Comparison of ENCODE assay signal across 8 cellular contexts in the genomic region with DNA sequence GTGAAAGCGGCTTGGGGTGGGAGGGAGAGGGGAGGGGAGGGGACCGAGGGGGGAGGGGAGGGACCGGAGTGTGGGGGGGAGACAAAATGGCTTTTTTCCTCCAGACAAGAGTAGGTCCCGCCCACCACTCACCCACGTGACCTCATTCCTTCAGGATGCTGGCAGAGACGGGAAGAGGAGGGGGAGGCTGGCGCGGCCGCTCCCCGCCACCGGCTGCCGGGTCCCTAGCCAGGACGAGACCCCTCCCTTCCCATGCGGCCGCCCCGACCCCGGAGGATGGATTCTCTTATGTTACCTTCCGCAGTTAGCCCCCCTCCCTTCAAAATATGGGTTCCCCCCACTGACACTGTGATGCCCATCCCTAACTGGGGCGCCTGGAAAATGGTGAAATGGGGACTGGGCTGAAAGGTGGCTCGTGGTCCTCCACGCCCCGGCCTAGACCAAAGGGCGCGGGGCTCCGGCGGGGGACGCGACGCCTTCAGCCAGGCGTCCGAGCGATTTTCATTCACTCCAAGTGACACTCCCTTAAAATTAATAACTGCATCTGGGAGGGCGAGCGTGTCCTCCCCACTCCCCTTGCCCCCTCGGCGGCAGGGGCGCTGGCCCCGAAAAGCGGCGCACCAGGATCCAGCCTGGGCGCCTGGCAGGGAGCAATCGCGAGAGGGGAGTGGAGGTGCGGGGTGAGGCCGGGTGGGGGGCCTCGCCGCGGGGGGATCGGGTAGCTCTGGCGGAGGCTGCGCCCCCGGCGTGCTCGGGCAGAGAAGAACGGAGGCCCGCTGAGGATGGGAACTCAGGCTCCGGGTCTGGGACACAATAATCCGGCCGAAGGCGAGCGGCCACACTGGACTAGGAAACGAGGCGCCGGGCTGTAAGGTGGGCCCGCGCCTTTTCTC. TPM values are rescaled to one million over a fixed set of nuclear protein-coding genes. Genes with fewer than 3 reads are reported as not detected.
A peak's percentile ranks its signal among the peaks of the same experiment; 100 is the strongest.
DNase-seq lines count a peak whose midpoint lies in the region; ATAC-seq, FAIRE-seq and TF ChIP-seq lines count a peak whose summit lies in the region.

A gene (minus strand): TSS at position 8 of the 893 bp plus-strand sequence. CDS start 7,934 bp downstream, outside the sequence.

- H3K9me3 ChIP-seq in KOPT-K1 (ENCODE audit: insufficient read depth, low read length, poor library complexity, severe bottlenecking) (no peaks in the 10 kb centered on the region), RWPE2 (ENCODE audit: severe bottlenecking) (no peaks in the 10 kb centered on the region), duodenal mucosa (ENCODE audit: control insufficient read depth in 1 of 2, low read length in 2 of 2) (no peaks in the 10 kb centered on the region), HepG2 (ENCODE audit: low read length) (no peaks in the 10 kb centered on the region), stomach (no peaks in the 10 kb centered on the region)

- peaks cover 44% of the 10 kb centered on the region for H3K79me2 ChIP-seq in HepG2 (ENCODE audit: insufficient read depth, low read length)

- 1% methylated on average over 46 of the region's 66 CpGs for WGBS in HepG2 (ENCODE audit: low lambda C conversion rate)
- 0 to 1% (median 1%) methylated on average over 40 to 66 of the region's 66 CpGs for WGBS in stomach, 5 donors

- H3K36me3 ChIP-seq in KOPT-K1 (ENCODE audit: insufficient read depth, low read length) (no peaks in the 10 kb centered on the region), RWPE2 (ENCODE audit: low read depth) (peaks cover 7% of the 10 kb centered on the region; the same call in 1 of the 2 replicates), duodenal mucosa (ENCODE audit: control insufficient read depth in 1 of 2, insufficient read depth in 2 of 2, low read length in 2 of 2) (no peaks in the 10 kb centered on the region), HepG2 (replicated peaks in 1 of 2; ENCODE audit: control insufficient read depth in 1 of 2, insufficient read depth in 2 of 2, low read length in 2 of 2) (no peaks in the 10 kb centered on the region; a peak in 1 of 5 replicates), stomach (no peaks in the 10 kb centered on the region)

- no peak within 1 kb of the TSS for H2AFZ ChIP-seq in HepG2 (ENCODE audit: low read length)

- POLR2A ChIA-PET in HepG2 (lab: Yijun Ruan, JAX): interaction anchor here (1.1 to 4.4 kb wide), 7 partner anchors 17 to 122 kb away, joined by 4 to 57 read pairs (median 6); a partner anchor contains a TSS

- H3K4me3 ChIP-seq in RWPE2 (ENCODE audit: severe bottlenecking): peak within 1 kb of the TSS; percentile 84
- peak within 1 kb of the TSS; percentile 75 to 77 for H3K4me3 ChIP-seq in duodenal mucosa (ENCODE audit: low read depth in 1 of 2, low read length in 2 of 2)
- peak within 1 kb of the TSS; percentile 84 to 94 (median 93) for H3K4me3 ChIP-seq in HepG2 (replicated peaks in 1 of 3; ENCODE audit: insufficient read depth in 1 of 3, low read depth in 2 of 3, low read length in 3 of 3)
- H3K4me3 ChIP-seq in stomach: peak within 1 kb of the TSS; percentile 83 to 88 (median 84)

- TF ChIP-seq RAD21 in HepG2 (CRISPR knock-in tag; IDR thresholded peaks at IDR 0.05): no peak

- CTCF ChIA-PET in HepG2 (lab: Yijun Ruan, JAX; ENCODE audit: low intra/inter-chr PET ratio, low total read pairs): interaction anchor here (2.5 kb wide), 1 partner anchor 14 kb away, joined by 6 read pairs; no protein-coding TSS in a partner anchor

- intact Hi-C loops in HepG2 (cut with micrococcal nuclease; ENCODE audit: unreplicated experiment) (loop anchor here (2.0 kb wide), 1 partner anchor 18 kb away; a partner anchor contains a TSS), stomach (cut with DNase I; ENCODE audit: low total_unique reads) (no loop called here)

- H3K27ac ChIP-seq in KOPT-K1 (ENCODE audit: low read depth, low read length, poor library complexity, severe bottlenecking): peak within 1 kb of the TSS; percentile 55
- peak within 1 kb of the TSS; percentile 84 for H3K27ac ChIP-seq in RWPE2 (ENCODE audit: poor library complexity, severe bottlenecking)
- H3K27ac ChIP-seq in duodenal mucosa (ENCODE audit: low read depth, low read length): peak within 1 kb of the TSS; percentile 71
- H3K27ac ChIP-seq in HepG2 (ENCODE audit: extremely low read length, insufficient read depth, low read length): peak within 1 kb of the TSS; percentile 84
- H3K27ac ChIP-seq in stomach: peak within 1 kb of the TSS; percentile 89 to 94 (median 93)

- BruUV-seq in HepG2 (replicated peaks; lab: Mats Ljungman, UMichigan): no TSS peak

- no peak for TF ChIP-seq EP300 in HepG2 (IDR thresholded peaks at IDR 0.05; ENCODE audit: low read depth in 2 of 2, low read length in 2 of 2)
- no peak; the same call in 1 of the 2 replicates for TF ChIP-seq EP300 in HepG2 (CRISPR knock-in tag; IDR thresholded peaks at IDR 0.05; ENCODE audit: borderline replicate concordance)
- TF ChIP-seq EP300 in stomach (IDR thresholded peaks at IDR 0.05): no peak

- no peaks in the 10 kb centered on the region for H3K27me3 ChIP-seq in RWPE2 (ENCODE audit: insufficient read depth, poor library complexity, severe bottlenecking)
- H3K27me3 ChIP-seq in duodenal mucosa (ENCODE audit: control insufficient read depth in 1 of 2, insufficient read depth in 2 of 2, low read length in 2 of 2): peaks cover 3 to 7% of the 10 kb centered on the region in 2 donors
- no peaks in the 10 kb centered on the region; a peak in 1 of 5 replicates for H3K27me3 ChIP-seq in HepG2 (ENCODE audit: control insufficient read depth in 1 of 2, insufficient read depth in 2 of 2, low read length in 2 of 2)
- H3K27me3 ChIP-seq in stomach: peaks cover 0 to 45% (median 15%) of the 10 kb centered on the region in 3 donors

- FAIRE-seq in HepG2 (lab: Jason Lieb, UNC): no peak

- H3K9ac ChIP-seq in duodenal mucosa (ENCODE audit: low read depth in 1 of 2, low read length in 2 of 2) (peak within 1 kb of the TSS; percentile 52 to 60), HepG2 (ENCODE audit: insufficient read depth, low read depth, low read length) (peak within 1 kb of the TSS; percentile 85)

- no peak for TF ChIP-seq CTCF in RWPE2 (IDR thresholded peaks at IDR 0.05; ENCODE audit: poor library complexity, severe bottlenecking)
- TF ChIP-seq CTCF in HepG2 (CRISPR knock-in tag; IDR thresholded peaks at IDR 0.05): no peak
- no peak for TF ChIP-seq CTCF in stomach (IDR thresholded peaks at IDR 0.05)

- H3K4me2 ChIP-seq in HepG2 (ENCODE audit: low read depth, low read length): peak within 1 kb of the TSS; percentile 92

- peaks cover 2% of the 10 kb centered on the region; the same call in 1 of the 2 replicates for H4K20me1 ChIP-seq in HepG2 (ENCODE audit: insufficient read depth, low read length)

- peak; percentile 19 to 56; a peak in 2 of 4 replicates for TF ChIP-seq POLR2A in HepG2 (IDR thresholded peaks at IDR 0.05; ENCODE audit: insufficient read depth in 1 of 2, low read depth in 2 of 2, low read length in 2 of 2)
- TF ChIP-seq POLR2A in stomach (IDR thresholded peaks at IDR 0.05): no peak

- no peaks in the 10 kb centered on the region for H3K4me1 ChIP-seq in RWPE2 (ENCODE audit: insufficient read depth, poor library complexity, severe bottlenecking)
- H3K4me1 ChIP-seq in duodenal mucosa (ENCODE audit: control insufficient read depth in 1 of 2, insufficient read depth in 2 of 2, low read length in 2 of 2): peaks cover 41 to 62% of the 10 kb centered on the region in 2 donors
- H3K4me1 ChIP-seq in HepG2 (ENCODE audit: insufficient read depth, low read length): peaks cover 52% of the 10 kb centered on the region
- H3K4me1 ChIP-seq in stomach: peaks cover 62 to 91% (median 81%) of the 10 kb centered on the region in 4 donors

- peak; percentile 8; the same call in 2 of the 3 replicates for ATAC-seq in RWPE2 (ENCODE audit: low read depth)
- ATAC-seq in HepG2: no peak
- no peak for ATAC-seq in GM21529 (IDR thresholded peaks at IDR 0.05; ENCODE audit: unreplicated experiment)

- in situ Hi-C loops in HepG2 (cut with HindIII; ENCODE audit: extremely low pct_ligation_motif_present, low pct_unique_long_range_greater_than_20kb): no loop called here

- peak; percentile 78 for DNase-seq in DMS153 (lab: John Stamatoyannopoulos, UW)
- DNase-seq in RWPE2 (ENCODE audit: low spot score): peak; percentile 94
- peak; percentile 89 for DNase-seq in HepG2 (ENCODE audit: low spot score)
- DNase-seq in stomach: peak; percentile 85
- DNase-seq in stimulated activated CD4-positive, alpha-beta T cell treated with anti-CD3 and anti-CD28 coated beads, Interleukin-1b, Interleukin-23, amount 100 ng/mL, for 48 hours: no peak

TF ChIP-seq in HepG2, 621 proteins besides CTCF, POLR2A, EP300 and RAD21 (continues in another document):
- TF ChIP-seq RXRA (CRISPR knock-in tag; IDR thresholded peaks at IDR 0.05): no peak
- TF ChIP-seq ISX (CRISPR knock-in tag; conservative IDR thresholded peaks at IDR 0.05): no peak; the same call in 1 of the 2 replicates

RNA-seq across cellular contexts. Expression of the gene that starts here (rescaled TPM):
- 11.6 and 11.7 TPM in 2 replicates for total RNA-seq in HepG2 (2016; rRNA removed; fragmentation: Illumina TruSeq; extraction: Trizol)
- total RNA-seq in HepG2 (2016; cell fraction: cytosol; rRNA removed; fragmentation: Illumina TruSeq; extraction: Trizol; ENCODE audit: low read depth): 12.6 and 19.2 TPM in 2 replicates
- total RNA-seq in HepG2 (2016; cell fraction: insoluble cytoplasmic fraction; rRNA removed; fragmentation: Illumina TruSeq; extraction: Trizol): 8.9 and 11.5 TPM in 2 replicates
- 33.3 and 35.3 TPM in 2 replicates for total RNA-seq in HepG2 (2016; cell fraction: membrane; rRNA removed; fragmentation: Illumina TruSeq; extraction: Trizol)
- 13.3 and 14.9 TPM in 2 replicates for total RNA-seq in HepG2 (2016; cell fraction: nucleus; rRNA removed; fragmentation: Illumina TruSeq; extraction: Trizol)
- 29.4 and 30.6 TPM in 2 replicates for polyA plus RNA-seq in HepG2 (2011; rRNA removed)
- 18.7 and 30.8 TPM in 2 replicates for polyA plus RNA-seq in HepG2 (2011; cell fraction: cytosol; rRNA removed)
- 53.9 and 68.1 TPM in 2 replicates for polyA plus RNA-seq in HepG2 (2011; cell fraction: nucleus; rRNA removed)
- polyA plus RNA-seq in HepG2 (2012): 32.6 and 40.9 TPM in 2 replicates
- polyA plus RNA-seq in HepG2 (2016; cell fraction: cytosol; fragmentation: Illumina TruSeq; extraction: Trizol; ENCODE audit: low read depth): 194 and 224 TPM in 2 replicates
- 44.1 and 62.1 TPM in 2 replicates for polyA plus RNA-seq in HepG2 (2016; cell fraction: insoluble cytoplasmic fraction; fragmentation: Illumina TruSeq; extraction: Trizol; ENCODE audit: low read depth)
- 209 and 253 TPM in 2 replicates for polyA plus RNA-seq in HepG2 (2016; cell fraction: membrane; fragmentation: Illumina TruSeq; extraction: Trizol; ENCODE audit: low read depth)
- polyA plus RNA-seq in HepG2 (2016; cell fraction: nucleus; fragmentation: Illumina TruSeq; extraction: Trizol; ENCODE audit: insufficient read depth, low read depth): 85.1 and 95.0 TPM in 2 replicates
- 11.1 and 38.8 TPM in 2 replicates for polyA minus RNA-seq in HepG2 (2011; rRNA and poly(A)+ RNA removed; ENCODE audit: low replicate concordance)
- polyA minus RNA-seq in HepG2 (2011; cell fraction: cytosol; rRNA and poly(A)+ RNA removed): 30.5 and 32.4 TPM in 2 replicates
- polyA minus RNA-seq in HepG2 (2011; cell fraction: nucleus; rRNA and poly(A)+ RNA removed): 13.9 and 14.2 TPM in 2 replicates
- 10 to 100 TPM in 2 of 5 donors, 1 to 10 TPM in 3; 5.8 to 31.9 (median 6.8) TPM for total RNA-seq in stomach
- 10 to 100 TPM; 34.3 to 62.8 (median 44.1) TPM for polyA plus RNA-seq in stomach

Comparison
In these comparisons a context has a peak if more than half of its experiments do, and no peak if none do; other contexts are left out.
1. POLR2A ChIP-seq: peak in HepG2 (2 of 2); none in stomach (0 of 4).
2. Peak in every context shown above with its lines, with median percentiles within 50 percentile points of each other: H3K27ac ChIP-seq and H3K4me3 ChIP-seq.